10 cellular contexts compared by ENCODE assay signal in the genomic region with DNA sequence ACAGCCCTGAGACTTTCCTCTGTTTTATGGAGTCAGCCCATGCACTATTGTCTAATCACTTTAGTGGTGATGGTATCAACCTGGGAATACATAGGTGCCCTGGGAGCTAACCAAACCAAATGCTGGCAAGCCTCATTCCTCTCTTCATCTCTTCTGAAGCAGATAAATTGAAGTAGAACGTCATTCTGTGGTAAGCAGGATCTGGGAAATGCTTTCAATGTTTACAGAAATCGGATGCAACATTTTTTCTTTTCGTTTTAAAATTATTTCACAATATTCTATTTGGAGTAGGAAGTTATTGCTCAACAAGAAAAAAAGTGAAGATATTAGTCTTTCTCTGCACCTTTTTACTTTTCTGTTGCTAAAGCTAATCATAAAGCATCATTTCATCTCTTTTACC.
A peak's percentile ranks its signal among the peaks of the same experiment; 100 is the strongest.
DNase-seq lines count a peak whose midpoint lies in the region; ATAC-seq, FAIRE-seq and TF ChIP-seq lines count a peak whose summit lies in the region.
"Had no signal": no experiment of that assay in that cellular context is flagged by ENCODE, and none has a peak within 500 bp of the region (broad histone marks: within the 10 kb centered on the region; RNA-seq: fewer than 3 reads in every experiment).

No MANE protein-coding gene starts in this region.

- H3K4me1 ChIP-seq in Peyer's patch (peaks cover 0 to 43% (median 8%) of the 10 kb centered on the region in 4 donors), pancreas (peaks cover 0 to 28% (median 3%) of the 10 kb centered on the region in 3 donors)

- TF ChIP-seq CTCF in BJ (IDR thresholded peaks at IDR 0.05; ENCODE audit: insufficient read depth, low read depth, low read length) (no peak), Peyer's patch (IDR thresholded peaks at IDR 0.05) (no peak), pancreas (IDR thresholded peaks at IDR 0.05) (no peak)

- intact Hi-C loops in pancreas (cut with DNase I) = no loop called here

- no peak for TF ChIP-seq POLR2A in Peyer's patch (IDR thresholded peaks at IDR 0.05)

- H3K36me3 ChIP-seq in BJ (ENCODE audit: control insufficient read depth, insufficient read depth, low read length) (peaks cover 2% of the 10 kb centered on the region; the same call in 1 of the 2 replicates), Peyer's patch (no peaks in the 10 kb centered on the region), pancreas (no peaks in the 10 kb centered on the region)

- POLR2A ChIA-PET in BJ (lab: Charles Lee) = no interaction called here

- no peak for FAIRE-seq in pancreas (lab: Jason Lieb, UNC)

- no peak overlapping the region for H3K4me3 ChIP-seq in BJ (ENCODE audit: low read depth, low read length)
- H3K4me3 ChIP-seq in Peyer's patch = no peak overlapping the region
- H3K4me3 ChIP-seq in pancreas = no peak overlapping the region

- WGBS in pancreas, 2 donors = 36 to 44% methylated on average over 3 of the region's 3 CpGs

- DNase-seq in BJ (ENCODE audit: low read depth) = peak; percentile 82
- DNase-seq in Peyer's patch = no peak
- DNase-seq in fibroblast of gingiva (ENCODE audit: low read depth) = peak; percentile 94
- DNase-seq in pancreas = no peak
- DNase-seq: DMS53, NCI-H1694 treated with DMSO at 0.1 percent for 48 hours had no signal

- H3K27ac ChIP-seq in Peyer's patch (peak overlapping the region in 3 of 4 donors; percentile 15 to 70 (median 47)), pancreas (no peak overlapping the region)

- no peaks in the 10 kb centered on the region for H3K27me3 ChIP-seq in BJ (ENCODE audit: control insufficient read depth, insufficient read depth, low read length)
- H3K27me3 ChIP-seq in Peyer's patch = no peaks in the 10 kb centered on the region
- no peaks in the 10 kb centered on the region for H3K27me3 ChIP-seq in pancreas

- CTCF ChIA-PET in BJ (lab: Yijun Ruan, JAX) = no interaction called here

- peak in 3 of 4 donors; percentile 30 to 45 (median 42) for ATAC-seq in pancreas
- no peak for ATAC-seq in GM18870 (IDR thresholded peaks at IDR 0.05; ENCODE audit: unreplicated experiment)
- ATAC-seq in GM21447 (IDR thresholded peaks at IDR 0.05; ENCODE audit: unreplicated experiment) = no peak
- ATAC-seq in HG02759 (IDR thresholded peaks at IDR 0.05; ENCODE audit: unreplicated experiment) = no peak
- no peak for ATAC-seq in GM21825 (IDR thresholded peaks at IDR 0.05; ENCODE audit: unreplicated experiment)

- H3K9me3 ChIP-seq in Peyer's patch = no peaks in the 10 kb centered on the region
- no peaks in the 10 kb centered on the region for H3K9me3 ChIP-seq in pancreas

Comparison
In these comparisons a context has a peak if more than half of its experiments do, and no peak if none do; other contexts are left out.
1. DNase-seq: peak in BJ (single experiment) and fibroblast of gingiva (single experiment); none in Peyer's patch (0 of 3) and pancreas (0 of 6).
2. H3K27ac ChIP-seq: peak in Peyer's patch (3 of 4); none in pancreas (0 of 4).
3. ATAC-seq: peak in pancreas (3 of 4); none in GM18870 (single experiment), GM21447 (single experiment), HG02759 (single experiment) and GM21825 (single experiment).